Comparison of ENCODE assay signal across 11 cellular contexts in the genomic region with DNA sequence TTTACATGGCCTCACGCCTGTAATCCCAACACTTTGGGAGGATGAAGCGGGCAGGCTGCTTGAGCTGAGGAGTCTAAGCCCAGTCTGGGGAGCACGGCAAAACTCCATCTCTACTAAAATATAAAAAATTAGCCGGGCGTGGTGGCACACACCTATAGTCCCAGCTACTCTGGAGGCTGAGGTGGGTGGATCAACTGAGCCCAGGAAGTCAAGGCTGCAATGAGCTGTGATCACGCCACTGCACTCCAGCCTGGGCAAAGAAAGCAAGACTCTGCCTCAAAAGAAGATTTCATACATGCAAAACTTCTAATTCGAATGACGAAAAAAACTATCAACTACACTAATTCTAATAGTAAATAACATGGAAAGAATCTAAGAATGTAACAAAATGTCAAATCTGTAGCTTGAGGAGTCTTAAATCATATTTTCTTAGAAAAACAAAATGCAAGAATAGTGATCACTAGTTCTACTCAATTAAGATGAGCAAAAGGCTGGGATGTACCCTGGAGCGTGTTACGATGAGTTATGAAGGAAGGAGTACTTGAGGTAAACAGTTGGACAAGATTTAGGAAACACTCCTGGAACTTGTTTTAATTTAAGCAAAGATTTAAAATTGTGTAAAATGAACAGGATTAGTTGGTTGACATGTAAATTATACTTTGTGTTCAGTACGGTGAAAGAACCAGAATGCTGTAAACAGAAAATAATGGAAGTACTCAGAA. TPM values are rescaled to one million over a fixed set of nuclear protein-coding genes. Genes with fewer than 3 reads are reported as not detected.
A peak's percentile ranks its signal among the peaks of the same experiment; 100 is the strongest.
DNase-seq lines count a peak whose midpoint lies in the region; ATAC-seq and TF ChIP-seq lines count a peak whose summit lies in the region.
"Had no signal": no experiment of that assay in that cellular context is flagged by ENCODE, and none has a peak within 500 bp of the region (broad histone marks: within the 10 kb centered on the region; RNA-seq: fewer than 3 reads in every experiment).

No MANE protein-coding gene starts in this region.

- H3K4me2 ChIP-seq in H9 (ENCODE audit: insufficient read depth, insufficient read length, low read length): no peak overlapping the region

- no peak overlapping the region for H2BK12ac ChIP-seq in H9 (ENCODE audit: insufficient read length, low read depth, low read length)

- peaks cover 24% of the 10 kb centered on the region for H3K4me1 ChIP-seq in cardiac muscle cell (ENCODE audit: low read depth)
- no peaks in the 10 kb centered on the region; the same call in 1 of the 2 replicates for H3K4me1 ChIP-seq in H9 (ENCODE audit: insufficient read depth, low read length)

- no peaks in the 10 kb centered on the region for H3K9me3 ChIP-seq in cardiac muscle cell (ENCODE audit: low read depth)
- no peaks in the 10 kb centered on the region for H3K9me3 ChIP-seq in H9 (ENCODE audit: control insufficient read depth, low read depth, low read length)
- H3K9me3 ChIP-seq: vagina had no signal

- intact Hi-C loops in cardiac septum (cut with DNase I): no loop called here

- no peak for ATAC-seq in activated naive CD4-positive, alpha-beta T cell treated with anti-CD3 and anti-CD28 coated beads, Interleukin-2, amount 50 U/mL, for 72 hours

- H3K27ac Mint-ChIP-seq in activated naive CD4-positive, alpha-beta T cell treated with anti-CD3 and anti-CD28 coated beads, Interleukin-2, amount 50 U/mL, for 72 hours: peak overlapping the region; percentile 14 to 88
- H3K27ac Mint-ChIP-seq in mesothelial cell of epicardium: peak overlapping the region; percentile 37
- peak overlapping the region; percentile 20 for H3K27ac Mint-ChIP-seq in type B pancreatic cell
- peak overlapping the region in 1 of 3 experiments; percentile 48; a peak in 2 of 7 replicates for H3K27ac Mint-ChIP-seq in H9

- H3K14ac ChIP-seq in H9 (ENCODE audit: insufficient read depth, low read length): no peak overlapping the region

- no peaks in the 10 kb centered on the region for H3K36me3 Mint-ChIP-seq in activated naive CD4-positive, alpha-beta T cell treated with anti-CD3 and anti-CD28 coated beads, Interleukin-2, amount 50 U/mL, for 72 hours
- H3K36me3 Mint-ChIP-seq in mesothelial cell of epicardium: peaks cover 1% of the 10 kb centered on the region
- H3K36me3 Mint-ChIP-seq in type B pancreatic cell: peaks cover 15% of the 10 kb centered on the region
- H3K36me3 Mint-ChIP-seq in H9 (ENCODE audit: insufficient read depth in 1 of 3, low read depth in 3 of 3): peaks cover 2 to 26% (median 7%) of the 10 kb centered on the region in 3 experiments; a peak in 6 of 7 replicates

- no peaks in the 10 kb centered on the region for H3K36me3 ChIP-seq in cardiac muscle cell
- H3K36me3 ChIP-seq: vagina had no signal

- H2BK120ac ChIP-seq in H9 (ENCODE audit: low read depth, low read length, poor library complexity, severe bottlenecking): no peak overlapping the region

- no peak overlapping the region for H4K8ac ChIP-seq in H9 (replicated peaks; ENCODE audit: insufficient read length, low read depth, low read length)

- H3K27ac ChIP-seq in cardiac muscle cell (peak overlapping the region; percentile 69), H9 (ENCODE audit: insufficient read length, low read depth, low read length) (no peak overlapping the region)

- no peaks in the 10 kb centered on the region for H4K20me1 ChIP-seq in H9 (ENCODE audit: control insufficient read depth, insufficient read depth, insufficient read length)

- H4K91ac ChIP-seq in H9 (ENCODE audit: insufficient read length, low read depth, low read length): no peak overlapping the region

- H3K27me3 Mint-ChIP-seq in mesothelial cell of epicardium (ENCODE audit: low read depth) (no peaks in the 10 kb centered on the region), type B pancreatic cell (no peaks in the 10 kb centered on the region), H9 (ENCODE audit: low read depth) (no peaks in the 10 kb centered on the region)

- no peak overlapping the region for H3K4me3 ChIP-seq in cardiac muscle cell
- H3K4me3 ChIP-seq: vagina had no signal

- no peak overlapping the region for H2BK15ac ChIP-seq in H9 (ENCODE audit: low read depth, low read length)

- no peak overlapping the region for H3K9ac ChIP-seq in H9 (ENCODE audit: extremely low read depth, insufficient read length, low read length)

- H3K4me1 Mint-ChIP-seq in mesothelial cell of epicardium (peaks cover 42% of the 10 kb centered on the region), type B pancreatic cell (ENCODE audit: unreplicated experiment) (peaks cover 51% of the 10 kb centered on the region), H9 (peaks cover 44 to 59% of the 10 kb centered on the region in 2 experiments)

- H3K4ac ChIP-seq in H9 (ENCODE audit: low read depth, low read length): no peak overlapping the region

- no CpG with 5 or more reads among the region's 11 CpGs for WGBS in H9 (ENCODE audit: extremely low coverage, insufficient read length, low lambda C conversion rate)

- DNase-seq in cardiac muscle cell (ENCODE audit: low read depth in 1 of 2, low spot score in 1 of 2) (no peak), cardiac septum (ENCODE audit: low spot score) (no peak), mesothelial cell of epicardium (ENCODE audit: low spot score in 2 of 2, unreplicated experiment in 2 of 2) (no peak), type B pancreatic cell (ENCODE audit: extremely low spot score, unreplicated experiment) (no peak), NCI-H524 treated with DMSO at 0.1 percent for 48 hours (lab: John Stamatoyannopoulos, UW) (no peak), H9 (no peak), iPS-NIHi11 (ENCODE audit: low spot score) (no peak)
- DNase-seq in activated naive CD4-positive, alpha-beta T cell treated with anti-CD3 and anti-CD28 coated beads, Interleukin-2, amount 50 U/mL, for 72 hours (ENCODE audit: low spot score in 2 of 2): no peak
- DNase-seq: midbrain, NCI-H446 treated with DMSO at 0.1 percent for 48 hours had no signal

- no peak overlapping the region for H3K23ac ChIP-seq in H9 (ENCODE audit: insufficient read length, low read depth, low read length)

- no peaks in the 10 kb centered on the region for H3K23me2 ChIP-seq in H9 (ENCODE audit: insufficient read length, low read depth, low read length, poor library complexity, severe bottlenecking)

- H3K56ac ChIP-seq in H9 (ENCODE audit: insufficient read length, low read depth, low read length): no peak overlapping the region

- H3K4me3 Mint-ChIP-seq in mesothelial cell of epicardium (no peak overlapping the region), type B pancreatic cell (no peak overlapping the region), H9 (no peak overlapping the region)

- H2AK5ac ChIP-seq in H9 (ENCODE audit: insufficient read length, low read length): no peak overlapping the region

- H4K5ac ChIP-seq in H9 (ENCODE audit: insufficient read length, low read depth, low read length): no peak overlapping the region

- H3T11ph ChIP-seq in H9 (ENCODE audit: low read length): no peak overlapping the region

- no peaks in the 10 kb centered on the region for H3K27me3 ChIP-seq in cardiac muscle cell
- no peaks in the 10 kb centered on the region for H3K27me3 ChIP-seq in H9 (ENCODE audit: insufficient read depth, low read length)
- H3K27me3 ChIP-seq: vagina had no signal

- no peak overlapping the region for H2BK20ac ChIP-seq in H9 (ENCODE audit: low read depth, low read length, poor library complexity, severe bottlenecking)

- H2BK5ac ChIP-seq in H9 (ENCODE audit: insufficient read length, low read length): no peak overlapping the region

- H3K9me3 Mint-ChIP-seq in activated naive CD4-positive, alpha-beta T cell treated with anti-CD3 and anti-CD28 coated beads, Interleukin-2, amount 50 U/mL, for 72 hours: no peaks in the 10 kb centered on the region
- H3K9me3 Mint-ChIP-seq in mesothelial cell of epicardium (no peaks in the 10 kb centered on the region), type B pancreatic cell (no peaks in the 10 kb centered on the region), H9 (no peaks in the 10 kb centered on the region)

- H2AFZ ChIP-seq in H9 (ENCODE audit: low read length): no peak overlapping the region

- peaks cover 4% of the 10 kb centered on the region for H3K79me1 ChIP-seq in H9 (ENCODE audit: insufficient read depth, low read depth, low read length, poor library complexity, severe bottlenecking)

- H3K18ac ChIP-seq in H9 (ENCODE audit: insufficient read length, low read depth, low read length): no peak overlapping the region

- TF ChIP-seq CTCF in cardiac muscle cell (IDR thresholded peaks at IDR 0.05; ENCODE audit: low read depth, low read length): no peak
- no peak for TF ChIP-seq CTCF in mesothelial cell of epicardium (IDR thresholded peaks at IDR 0.05; ENCODE audit: unreplicated experiment)
- no peak for TF ChIP-seq CTCF in type B pancreatic cell (conservative IDR thresholded peaks at IDR 0.05)
- TF ChIP-seq CTCF in H9 (conservative IDR thresholded peaks at IDR 0.05): no peak

- peaks cover 95% of the 10 kb centered on the region for H3K79me2 ChIP-seq in H9 (ENCODE audit: insufficient read depth, low read length)

RNA-seq across cellular contexts. Expression of gene YWHAE, which starts 20.7 kb away (rescaled TPM):
- total RNA-seq in cardiac muscle cell (1,409 and 2,297 TPM in 2 replicates), cardiac septum (582 TPM), mesothelial cell of epicardium (714 to 730 TPM (median 714 TPM) in 3 replicates), type B pancreatic cell (ENCODE audit: low replicate concordance) (674 and 773 TPM in 2 replicates), H9 (2021) (1,282 and 1,294 TPM in 2 replicates)
- 658 and 685 TPM in 2 replicates for polyA plus RNA-seq in cardiac muscle cell
- 100 to 1,000 TPM; 301 to 497 TPM for total RNA-seq in activated naive CD4-positive, alpha-beta T cell treated with anti-CD3 and anti-CD28 coated beads, Interleukin-2, amount 50 U/mL, for 72 hours
